ENCODE assay signal across 1 cellular context in the genomic region with DNA sequence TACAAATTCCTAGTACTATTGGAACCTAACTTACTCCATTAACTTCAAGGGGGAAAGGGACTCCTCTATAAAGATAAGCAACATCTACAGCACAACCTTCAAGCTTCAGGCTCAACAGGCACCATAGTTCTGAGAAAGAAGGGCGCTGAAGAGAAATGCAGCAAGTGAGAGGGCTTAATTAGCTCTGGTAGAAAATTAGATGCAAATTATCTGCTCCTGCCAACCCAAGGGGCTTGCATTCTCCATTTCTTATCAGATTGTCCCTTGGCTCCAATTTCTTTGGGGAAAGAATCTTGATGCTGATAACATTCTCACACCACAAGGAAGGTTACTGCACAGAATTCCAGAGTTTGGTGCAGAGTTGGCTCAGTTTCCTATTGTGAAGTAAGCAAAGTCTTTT.
TF ChIP-seq lines count a peak whose summit lies in the region.

No MANE protein-coding gene starts in this region.

TF ChIP-seq in H1, 55 proteins besides CTCF, POLR2A, EP300 and RAD21:
- TF ChIP-seq CREB1 (IDR thresholded peaks at IDR 0.05): no peak
- TF ChIP-seq NRF1 (IDR thresholded peaks at IDR 0.05; ENCODE audit: low read depth, low read length): no peak
- TF ChIP-seq RXRA (IDR thresholded peaks at IDR 0.05; ENCODE audit: insufficient read depth, low read depth, low read length): no peak
- no peak for TF ChIP-seq YY1 (IDR thresholded peaks at IDR 0.05; ENCODE audit: low read depth, low read length)
- no peak for TF ChIP-seq CTBP2 (IDR thresholded peaks at IDR 0.05; ENCODE audit: borderline replicate concordance, insufficient read depth, insufficient read length, low read length)
- no peak for TF ChIP-seq POLR2AphosphoS5 (IDR thresholded peaks at IDR 0.05; ENCODE audit: low read depth, low read length)
- TF ChIP-seq, protein P1, sequence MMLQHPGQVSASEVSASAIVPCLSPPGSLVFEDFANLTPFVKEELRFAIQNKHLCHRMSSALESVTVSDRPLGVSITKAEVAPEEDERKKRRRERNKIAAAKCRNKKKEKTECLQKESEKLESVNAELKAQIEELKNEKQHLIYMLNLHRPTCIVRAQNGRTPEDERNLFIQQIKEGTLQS (IDR thresholded peaks at IDR 0.05; ENCODE audit: insufficient read depth, low read depth, low read length): no peak
- TF ChIP-seq SP2 (IDR thresholded peaks at IDR 0.05; ENCODE audit: low read length): no peak
- TF ChIP-seq ZNF274 (IDR thresholded peaks at IDR 0.05; ENCODE audit: borderline replicate concordance, extremely low read depth, low read length): no peak
- no peak for TF ChIP-seq RBBP5 (IDR thresholded peaks at IDR 0.05; ENCODE audit: borderline replicate concordance, low read depth, low read length)
